Comparison of ENCODE assay signal across 11 cellular contexts in the genomic region with DNA sequence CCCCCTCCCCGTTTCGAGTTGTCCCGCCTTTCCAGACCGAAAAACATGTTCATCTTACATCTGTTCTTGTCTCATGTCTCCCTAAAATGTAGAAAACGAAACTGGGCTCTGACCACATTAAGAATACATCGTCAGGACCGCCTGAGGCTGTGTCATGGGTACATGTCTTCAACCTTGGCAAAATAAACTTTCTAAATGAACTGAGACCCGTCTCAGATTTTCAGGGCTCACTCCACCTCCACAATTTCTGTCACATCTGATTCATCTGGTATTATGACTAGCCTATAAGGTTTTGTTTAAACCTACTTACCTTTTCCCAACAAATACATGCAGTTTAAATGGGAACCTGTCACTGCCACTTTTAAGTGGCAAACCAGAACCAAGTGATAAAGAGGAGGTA. TPM values are rescaled to one million over a fixed set of nuclear protein-coding genes. Genes with fewer than 3 reads are reported as not detected.
A peak's percentile ranks its signal among the peaks of the same experiment; 100 is the strongest.
DNase-seq lines count a peak whose midpoint lies in the region; ATAC-seq and TF ChIP-seq lines count a peak whose summit lies in the region.
"Had no signal": no experiment of that assay in that cellular context is flagged by ENCODE, and none has a peak within 500 bp of the region (broad histone marks: within the 10 kb centered on the region; RNA-seq: fewer than 3 reads in every experiment).

No MANE protein-coding gene starts in this region.

- H3K27ac Mint-ChIP-seq in CD8-positive, alpha-beta T cell: peak overlapping the region; percentile 92
- H3K27ac Mint-ChIP-seq in MCF 10A (ENCODE audit: low read depth, unreplicated experiment): peak overlapping the region; percentile 75
- peak overlapping the region; percentile 77 to 96 (median 89) for H3K27ac Mint-ChIP-seq in naive thymus-derived CD4-positive, alpha-beta T cell

- ATAC-seq in CD8-positive, alpha-beta T cell: no peak
- no peak for ATAC-seq in naive thymus-derived CD4-positive, alpha-beta T cell
- ATAC-seq in HG03460 (IDR thresholded peaks at IDR 0.05; ENCODE audit: unreplicated experiment): no peak

- POLR2A ChIA-PET in CD8-positive, alpha-beta T cell (lab: Charles Lee): interaction anchor here (0.5 kb wide), 1 partner anchor 31 kb away, joined by 3 read pairs; no protein-coding TSS in a partner anchor
- POLR2A ChIA-PET in MCF 10A (lab: Yijun Ruan, JAX): interaction anchor here (0.6 to 1.8 kb wide), 3 partner anchors 13 to 159 kb away, joined by 3 to 10 read pairs (median 3); partner anchors contain the start of gene MPHOSPH6
- POLR2A ChIA-PET in naive thymus-derived CD4-positive, alpha-beta T cell (lab: Charles Lee): no interaction called here

- H3K9me3 ChIP-seq in CD8-positive, alpha-beta T cell (ENCODE audit: low read length): no peaks in the 10 kb centered on the region
- peaks cover 0 to 7% (median 0%) of the 10 kb centered on the region in 3 experiments for H3K9me3 ChIP-seq in naive thymus-derived CD4-positive, alpha-beta T cell (ENCODE audit: control insufficient read depth in 2 of 3, low read length in 3 of 3)
- H3K9me3 ChIP-seq: ascending aorta had no signal

- intact Hi-C loops in CD8-positive, alpha-beta T cell (cut with DNase I, micrococcal nuclease): loop anchor here (1.0 to 5.0 kb wide), 3 partner anchors 160 to 1797 kb away; partner anchors contain the start of genes MPHOSPH6 (in 2 of the 2) and HSBP1 (in 1 of the 2)
- intact Hi-C loops in MCF 10A (cut with micrococcal nuclease): no loop called here
- intact Hi-C loops in naive thymus-derived CD4-positive, alpha-beta T cell (cut with micrococcal nuclease): loop anchor here in 1 of 2 donors (1.0 to 2.0 kb wide), 2 partner anchors 160 to 696 kb away; partner anchors contain the start of genes GAN and MPHOSPH6

- peaks cover 28% of the 10 kb centered on the region for H3K4me1 Mint-ChIP-seq in CD8-positive, alpha-beta T cell (ENCODE audit: low read depth)
- H3K4me1 Mint-ChIP-seq in MCF 10A (ENCODE audit: insufficient read depth, unreplicated experiment): peaks cover 4% of the 10 kb centered on the region
- H3K4me1 Mint-ChIP-seq in naive thymus-derived CD4-positive, alpha-beta T cell: peaks cover 12 to 28% (median 22%) of the 10 kb centered on the region in 7 donors

- H3K27me3 Mint-ChIP-seq in CD8-positive, alpha-beta T cell (ENCODE audit: low read depth): peaks cover 15% of the 10 kb centered on the region
- H3K27me3 Mint-ChIP-seq in MCF 10A (ENCODE audit: insufficient read depth, unreplicated experiment): no peaks in the 10 kb centered on the region
- peaks cover 6 to 28% (median 9%) of the 10 kb centered on the region in 5 donors for H3K27me3 Mint-ChIP-seq in naive thymus-derived CD4-positive, alpha-beta T cell

- peaks cover 41% of the 10 kb centered on the region for H3K36me3 Mint-ChIP-seq in CD8-positive, alpha-beta T cell
- peaks cover 7% of the 10 kb centered on the region for H3K36me3 Mint-ChIP-seq in MCF 10A (ENCODE audit: insufficient read depth, unreplicated experiment)
- H3K36me3 Mint-ChIP-seq in naive thymus-derived CD4-positive, alpha-beta T cell: peaks cover 12 to 30% (median 29%) of the 10 kb centered on the region in 5 donors

- peaks cover 12% of the 10 kb centered on the region for H3K9me3 Mint-ChIP-seq in CD8-positive, alpha-beta T cell
- H3K9me3 Mint-ChIP-seq in MCF 10A (ENCODE audit: unreplicated experiment): peaks cover 7% of the 10 kb centered on the region
- H3K9me3 Mint-ChIP-seq in naive thymus-derived CD4-positive, alpha-beta T cell: peaks cover 0 to 37% (median 11%) of the 10 kb centered on the region in 11 donors

- TF ChIP-seq CTCF in CD8-positive, alpha-beta T cell (IDR thresholded peaks at IDR 0.05): no peak
- no peak for TF ChIP-seq CTCF in MCF 10A (IDR thresholded peaks at IDR 0.05; ENCODE audit: unreplicated experiment)

- BruUV-seq in MCF 10A (replicated peaks; lab: Mats Ljungman, UMichigan): TSS peak; percentile 55

- peaks cover 12% of the 10 kb centered on the region for H3K4me1 ChIP-seq in CD8-positive, alpha-beta T cell (ENCODE audit: insufficient read depth, low read length)
- H3K4me1 ChIP-seq in naive thymus-derived CD4-positive, alpha-beta T cell (ENCODE audit: control insufficient read depth in 2 of 2, insufficient read depth in 2 of 2, low read length in 2 of 2): no peaks in the 10 kb centered on the region
- H3K4me1 ChIP-seq: ascending aorta had no signal

- peak overlapping the region; percentile 71 for H3K4me3 ChIP-seq in CD8-positive, alpha-beta T cell (ENCODE audit: low read depth, low read length)
- H3K4me3 ChIP-seq in naive thymus-derived CD4-positive, alpha-beta T cell (ENCODE audit: low read length): peak overlapping the region; percentile 75

- no peaks in the 10 kb centered on the region for H3K36me3 ChIP-seq in CD8-positive, alpha-beta T cell (ENCODE audit: insufficient read depth, low read length)
- peaks cover 0 to 10% (median 0%) of the 10 kb centered on the region in 3 experiments for H3K36me3 ChIP-seq in naive thymus-derived CD4-positive, alpha-beta T cell (ENCODE audit: control insufficient read depth in 2 of 3, insufficient read depth in 3 of 3, low read length in 3 of 3)
- H3K36me3 ChIP-seq: ascending aorta, WERI-Rb-1 had no signal

- no peak overlapping the region for H3K27ac ChIP-seq in CD8-positive, alpha-beta T cell (ENCODE audit: low read depth, low read length)
- peak overlapping the region; percentile 67 for H3K27ac ChIP-seq in naive thymus-derived CD4-positive, alpha-beta T cell (ENCODE audit: low read depth, low read length)
- H3K27ac ChIP-seq: ascending aorta, WERI-Rb-1 had no signal

- CTCF ChIA-PET in CD8-positive, alpha-beta T cell (lab: Charles Lee): no interaction called here
- CTCF ChIA-PET in MCF 10A (lab: Yijun Ruan, JAX): interaction anchor here (0.6 to 1.3 kb wide), 4 partner anchors 14 to 251 kb away, joined by 3 to 4 read pairs (median 3); no protein-coding TSS in a partner anchor
- CTCF ChIA-PET in naive thymus-derived CD4-positive, alpha-beta T cell (lab: Charles Lee): interaction anchor here (0.8 kb wide), 1 partner anchor 15 kb away, joined by 3 read pairs; no protein-coding TSS in a partner anchor

- H3K27me3 ChIP-seq in CD8-positive, alpha-beta T cell (ENCODE audit: insufficient read depth, low read length): no peaks in the 10 kb centered on the region
- H3K27me3 ChIP-seq in naive thymus-derived CD4-positive, alpha-beta T cell (ENCODE audit: control insufficient read depth in 2 of 2, insufficient read depth in 2 of 2, low read length in 2 of 2): peaks cover 0 to 5% of the 10 kb centered on the region in 2 donors
- H3K27me3 ChIP-seq: ascending aorta had no signal

- H3K4me3 Mint-ChIP-seq in CD8-positive, alpha-beta T cell: peak overlapping the region; percentile 92
- peak overlapping the region; percentile 77 for H3K4me3 Mint-ChIP-seq in MCF 10A (ENCODE audit: unreplicated experiment)
- peak overlapping the region; percentile 80 to 99 (median 91) for H3K4me3 Mint-ChIP-seq in naive thymus-derived CD4-positive, alpha-beta T cell

- DNase-seq in CD8-positive, alpha-beta T cell: no peak
- DNase-seq in M059J (ENCODE audit: low read depth) (peak; percentile 64), MCF 10A (ENCODE audit: unreplicated experiment) (no peak), kidney glomerular epithelial cell (lab: John Stamatoyannopoulos, UW) (no peak), RPMI8226 (no peak), DMS79 (lab: John Stamatoyannopoulos, UW) (no peak)
- DNase-seq in naive thymus-derived CD4-positive, alpha-beta T cell: peak in 2 of 9 donors; percentile 2 to 3
- DNase-seq: NCI-H446 treated with DMSO at 0.1 percent for 48 hours, WERI-Rb-1 had no signal

RNA-seq across cellular contexts. Expression of gene SDR42E1, which starts 0.6 kb away (rescaled TPM):
- total RNA-seq in CD8-positive, alpha-beta T cell: 1 to 10 TPM; 5.6 to 6.7 TPM
- total RNA-seq in M059J (2014; rRNA removed; shearing (Covaris generic)): 0.64 and 1.3 TPM in 2 replicates
- 7.8 and 8.4 TPM in 2 replicates for total RNA-seq in MCF 10A (2022)
- total RNA-seq in naive thymus-derived CD4-positive, alpha-beta T cell: 10 to 100 TPM in 1 of 5 experiments, 1 to 10 TPM in 4; 4.1 to 12.1 (median 8.2) TPM
- polyA plus RNA-seq in naive thymus-derived CD4-positive, alpha-beta T cell: 1 to 10 TPM; 2.2 to 4.6 TPM

RNA-seq across cellular contexts. Expression of gene HSD17B2, which starts 24.4 kb away (rescaled TPM):
- total RNA-seq in CD8-positive, alpha-beta T cell: not detected
- total RNA-seq in M059J (2014; rRNA removed; shearing (Covaris generic)): 16.0 and 28.0 TPM in 2 replicates
- 0.93 and 2.1 TPM in 2 replicates for total RNA-seq in MCF 10A (2022)
- total RNA-seq in naive thymus-derived CD4-positive, alpha-beta T cell: not detected
- not detected for polyA plus RNA-seq in naive thymus-derived CD4-positive, alpha-beta T cell
- total RNA-seq: ascending aorta had no signal
